ENCODE assay signal across 8 cellular contexts in the genomic region with DNA sequence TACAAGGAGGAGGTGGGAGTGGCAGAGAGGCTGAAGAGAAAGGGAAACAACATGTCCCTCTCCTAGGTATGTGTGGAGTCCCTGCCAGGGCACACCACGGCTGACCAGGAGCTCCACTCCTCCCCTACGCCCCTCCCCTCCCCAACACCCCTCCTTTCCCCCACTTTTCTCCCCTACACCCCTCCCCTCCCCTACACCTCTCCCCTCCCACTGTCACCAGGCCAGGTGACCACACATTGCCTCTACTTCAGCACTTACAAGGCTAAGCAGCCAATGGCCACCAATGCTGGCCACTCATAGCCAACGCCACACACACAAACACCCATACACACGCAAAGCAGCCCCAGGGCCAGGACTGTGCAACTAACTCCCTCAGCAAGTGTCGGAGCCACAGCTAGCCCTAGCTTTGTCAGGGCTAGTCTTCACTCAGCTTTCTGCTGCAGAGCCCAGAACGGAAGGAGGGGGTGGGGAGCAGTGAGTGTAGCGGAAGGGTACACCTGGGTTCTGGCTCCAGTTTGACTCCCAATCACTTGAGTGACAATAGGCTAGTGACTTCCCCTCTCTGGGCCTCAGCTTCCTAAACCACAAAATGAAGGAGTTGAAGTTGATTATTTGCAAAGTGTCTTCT. TPM values are rescaled to one million over a fixed set of nuclear protein-coding genes. Genes with fewer than 3 reads are reported as not detected.
DNase-seq lines count a peak whose midpoint lies in the region; ATAC-seq, FAIRE-seq and TF ChIP-seq lines count a peak whose summit lies in the region.

No MANE protein-coding gene starts in this region.

- peak overlapping the region; percentile 50 for H3K4me3 Mint-ChIP-seq in activated CD4-positive, alpha-beta T cell treated with anti-CD3 and anti-CD28 coated beads for 36 hours

- no peaks in the 10 kb centered on the region for H3K9me3 Mint-ChIP-seq in activated CD4-positive, alpha-beta T cell treated with anti-CD3 and anti-CD28 coated beads for 36 hours (ENCODE audit: low read depth)

- no TSS peak for BruUV-seq in endothelial cell of umbilical vein (replicated peaks; lab: Mats Ljungman, UMichigan)

- no peak for TF ChIP-seq CTCF in endothelial cell of umbilical vein (IDR thresholded peaks at IDR 0.05; ENCODE audit: extremely low read depth in 1 of 2, insufficient read depth in 1 of 2, low read depth in 1 of 2, low read length in 2 of 2)

- H3K4me1 ChIP-seq in endothelial cell of umbilical vein (ENCODE audit: control insufficient read depth, extremely low read depth, insufficient read depth, low read length): peaks cover 62% of the 10 kb centered on the region

- peak; percentile 98 for ATAC-seq in activated CD4-positive, alpha-beta T cell treated with anti-CD3 and anti-CD28 coated beads for 36 hours
- no peak for ATAC-seq in GM21737 (IDR thresholded peaks at IDR 0.05; ENCODE audit: unreplicated experiment)

- DNase-seq in GM19238 (ENCODE audit: insufficient read length, low spot score) (peak; percentile 50), endothelial cell of umbilical vein (ENCODE audit: low read depth, low spot score) (peak; percentile 24), NCI-H2029 treated with DMSO at 0.1 percent for 48 hours (lab: John Stamatoyannopoulos, UW) (no peak), HT-29 (ENCODE audit: low spot score) (no peak), anterior cingulate cortex (lab: John Stamatoyannopoulos, UW) (no peak)
- DNase-seq in activated CD4-positive, alpha-beta T cell treated with anti-CD3 and anti-CD28 coated beads for 36 hours: peak; percentile 86
- DNase-seq in stimulated activated CD4-positive, alpha-beta T cell treated with anti-CD3 and anti-CD28 coated beads, TNF-alpha, amount 100 ng/mL, for 24 hours (ENCODE audit: low read depth in 3 of 3): peak; percentile 18 to 63 (median 32)

- no peaks in the 10 kb centered on the region for H3K27me3 ChIP-seq in endothelial cell of umbilical vein (ENCODE audit: control insufficient read depth in 2 of 2, insufficient read depth in 2 of 2, low read length in 2 of 2)

- H3K27ac ChIP-seq in endothelial cell of umbilical vein (ENCODE audit: insufficient read depth, low read depth, low read length): peak overlapping the region; percentile 24

- H3K27ac Mint-ChIP-seq in activated CD4-positive, alpha-beta T cell treated with anti-CD3 and anti-CD28 coated beads for 36 hours: peak overlapping the region; percentile 55

- intact Hi-C loops in activated CD4-positive, alpha-beta T cell treated with anti-CD3 and anti-CD28 coated beads for 36 hours (cut with DNase I, micrococcal nuclease): no loop called here
- intact Hi-C loops in endothelial cell of umbilical vein (cut with micrococcal nuclease): loop anchor here (1.0 kb wide), 1 partner anchor 8 kb away; no protein-coding TSS in a partner anchor

- CTCF ChIA-PET in activated CD4-positive, alpha-beta T cell treated with anti-CD3 and anti-CD28 coated beads for 36 hours (lab: Charles Lee): interaction anchor here (0.5 to 2.9 kb wide), 14 partner anchors 9 to 192 kb away, joined by 3 to 21 read pairs (median 4); no protein-coding TSS in a partner anchor
- CTCF ChIA-PET in endothelial cell of umbilical vein (lab: Charles Lee): interaction anchor here (0.6 to 4.9 kb wide), 7 partner anchors 9 to 112 kb away, joined by 3 to 24 read pairs (median 5); no protein-coding TSS in a partner anchor

- POLR2A ChIA-PET in activated CD4-positive, alpha-beta T cell treated with anti-CD3 and anti-CD28 coated beads for 36 hours (lab: Charles Lee): interaction anchor here (0.6 to 0.8 kb wide), 4 partner anchors 8 to 106 kb away, joined by 3 to 4 read pairs (median 4); partner anchors contain the start of gene STAT3
- POLR2A ChIA-PET in endothelial cell of umbilical vein (lab: Charles Lee): interaction anchor here (0.8 to 6.4 kb wide), 2 partner anchors 7 to 26 kb away, joined by 4 to 71 read pairs; partner anchors contain the start of genes CAVIN1 and STAT3

- FAIRE-seq in endothelial cell of umbilical vein (lab: Jason Lieb, UNC): peak; percentile 91

- H3K9me3 ChIP-seq in endothelial cell of umbilical vein (replicated peaks; ENCODE audit: control insufficient read depth, insufficient read depth, low read length): no peaks in the 10 kb centered on the region

- peaks cover 96% of the 10 kb centered on the region for H3K79me2 ChIP-seq in endothelial cell of umbilical vein (ENCODE audit: control insufficient read depth, insufficient read depth, low read length)

- no peak overlapping the region for H3K4me3 ChIP-seq in endothelial cell of umbilical vein (replicated peaks in 1 of 3; ENCODE audit: insufficient read depth in 1 of 3, low read depth in 1 of 3, low read length in 3 of 3)

- H3K4me1 Mint-ChIP-seq in activated CD4-positive, alpha-beta T cell treated with anti-CD3 and anti-CD28 coated beads for 36 hours: peaks cover 27% of the 10 kb centered on the region

- no peaks in the 10 kb centered on the region for H4K20me1 ChIP-seq in endothelial cell of umbilical vein (replicated peaks; ENCODE audit: control insufficient read depth, extremely low read depth, insufficient read depth, low read length)

- H2AFZ ChIP-seq in endothelial cell of umbilical vein (ENCODE audit: low read depth, low read length): no peak overlapping the region

- H3K36me3 ChIP-seq in endothelial cell of umbilical vein (ENCODE audit: control insufficient read depth in 2 of 2, extremely low read depth in 1 of 2, insufficient read depth in 2 of 2, low read length in 2 of 2): peaks cover 0 to 5% of the 10 kb centered on the region in 2 experiments

- H3K9me1 ChIP-seq in endothelial cell of umbilical vein (replicated peaks; ENCODE audit: control insufficient read depth, extremely low read depth, insufficient read depth, low read length): no peaks in the 10 kb centered on the region

- no peaks in the 10 kb centered on the region for H3K36me3 Mint-ChIP-seq in activated CD4-positive, alpha-beta T cell treated with anti-CD3 and anti-CD28 coated beads for 36 hours (ENCODE audit: low read depth)

- H3K27me3 Mint-ChIP-seq in activated CD4-positive, alpha-beta T cell treated with anti-CD3 and anti-CD28 coated beads for 36 hours: no peaks in the 10 kb centered on the region

- peak overlapping the region; percentile 4 for H3K4me2 ChIP-seq in endothelial cell of umbilical vein (ENCODE audit: insufficient read depth, low read length)

- dilution Hi-C loops in endothelial cell of umbilical vein (cut with MboI; ENCODE audit: extremely low pct_ligation_motif_present, low sequenced_read_pairs): no loop called here

- no peak overlapping the region for H3K9ac ChIP-seq in endothelial cell of umbilical vein (replicated peaks; ENCODE audit: extremely low read depth, insufficient read depth, low read length)

- TF ChIP-seq POLR2A in endothelial cell of umbilical vein (IDR thresholded peaks at IDR 0.05; ENCODE audit: low read depth, low read length): no peak

TF ChIP-seq in endothelial cell of umbilical vein, 7 proteins besides CTCF, POLR2A, EP300 and RAD21 (continues in another document):
- no peak for TF ChIP-seq EZH2 (IDR thresholded peaks at IDR 0.05; ENCODE audit: borderline replicate concordance, low read depth, low read length, severe bottlenecking)
- TF ChIP-seq MYC (IDR thresholded peaks at IDR 0.05; ENCODE audit: low read depth, low read length): no peak
- no peak for TF ChIP-seq JUN (IDR thresholded peaks at IDR 0.05; ENCODE audit: borderline replicate concordance, insufficient read depth, insufficient read length, low read depth)
- no peak for TF ChIP-seq GATA2 (IDR thresholded peaks at IDR 0.05; ENCODE audit: insufficient read depth, insufficient read length, low read depth, low read length)
- no peak for TF ChIP-seq POLR2AphosphoS5 (IDR thresholded peaks at IDR 0.05; ENCODE audit: insufficient read depth, low read depth, low read length)
- no peak for TF ChIP-seq FOS (IDR thresholded peaks at IDR 0.05; ENCODE audit: borderline replicate concordance, insufficient read depth, low read length)

RNA-seq across cellular contexts. Expression of gene CAVIN1, which starts 8.2 kb away (rescaled TPM):
- 1 to 10 TPM; 4.2 to 4.4 TPM for total RNA-seq in activated CD4-positive, alpha-beta T cell treated with anti-CD3 and anti-CD28 coated beads for 36 hours
- total RNA-seq in endothelial cell of umbilical vein: 663 and 684 TPM in 2 replicates
- polyA plus RNA-seq in endothelial cell of umbilical vein: 292 and 303 TPM in 2 replicates
- 292 and 325 TPM in 2 replicates for polyA plus RNA-seq in endothelial cell of umbilical vein (2011; cell fraction: cytosol; rRNA removed)
- 136 and 153 TPM in 2 replicates for polyA plus RNA-seq in endothelial cell of umbilical vein (2011; cell fraction: nucleus; rRNA removed)
- polyA plus RNA-seq in endothelial cell of umbilical vein (2012): 489 and 555 TPM in 2 replicates
- polyA minus RNA-seq in endothelial cell of umbilical vein: 263 and 271 TPM in 2 replicates
- polyA minus RNA-seq in endothelial cell of umbilical vein (2011; cell fraction: cytosol; rRNA and poly(A)+ RNA removed): 99.5 TPM
- 60.6 and 86.5 TPM in 2 replicates for polyA minus RNA-seq in endothelial cell of umbilical vein (2011; cell fraction: nucleus; rRNA and poly(A)+ RNA removed)
- total RNA-seq in HT-29 (2014; rRNA removed; shearing (Covaris generic)): 48.7 and 56.6 TPM in 2 replicates

RNA-seq across cellular contexts. Expression of gene STAT3, which starts 26.7 kb away (rescaled TPM):
- total RNA-seq in activated CD4-positive, alpha-beta T cell treated with anti-CD3 and anti-CD28 coated beads for 36 hours: 100 to 1,000 TPM; 332 to 345 TPM
- 108 and 124 TPM in 2 replicates for total RNA-seq in endothelial cell of umbilical vein
- polyA plus RNA-seq in endothelial cell of umbilical vein: 48.2 and 59.1 TPM in 2 replicates
- polyA plus RNA-seq in endothelial cell of umbilical vein (2011; cell fraction: cytosol; rRNA removed): 53.0 and 53.1 TPM in 2 replicates
- polyA plus RNA-seq in endothelial cell of umbilical vein (2011; cell fraction: nucleus; rRNA removed): 102 and 117 TPM in 2 replicates
- polyA plus RNA-seq in endothelial cell of umbilical vein (2012): 74.6 and 78.3 TPM in 2 replicates
- polyA minus RNA-seq in endothelial cell of umbilical vein: 130 and 144 TPM in 2 replicates
- 55.0 TPM for polyA minus RNA-seq in endothelial cell of umbilical vein (2011; cell fraction: cytosol; rRNA and poly(A)+ RNA removed)
- 64.6 and 75.9 TPM in 2 replicates for polyA minus RNA-seq in endothelial cell of umbilical vein (2011; cell fraction: nucleus; rRNA and poly(A)+ RNA removed)
- 30.9 and 38.0 TPM in 2 replicates for total RNA-seq in HT-29 (2014; rRNA removed; shearing (Covaris generic))

RNA-seq across cellular contexts. Expression of gene ATP6V0A1, which starts 43.8 kb away (rescaled TPM):
- total RNA-seq in activated CD4-positive, alpha-beta T cell treated with anti-CD3 and anti-CD28 coated beads for 36 hours: 10 to 100 TPM; 13.3 to 15.9 TPM
- 36.4 and 37.3 TPM in 2 replicates for total RNA-seq in endothelial cell of umbilical vein
- 49.2 and 55.9 TPM in 2 replicates for polyA plus RNA-seq in endothelial cell of umbilical vein
- polyA plus RNA-seq in endothelial cell of umbilical vein (2011; cell fraction: cytosol; rRNA removed): 23.8 and 26.4 TPM in 2 replicates
- 112 and 129 TPM in 2 replicates for polyA plus RNA-seq in endothelial cell of umbilical vein (2011; cell fraction: nucleus; rRNA removed)
- polyA plus RNA-seq in endothelial cell of umbilical vein (2012): 27.7 and 32.3 TPM in 2 replicates
- polyA minus RNA-seq in endothelial cell of umbilical vein: 106 and 151 TPM in 2 replicates
- 19.3 TPM for polyA minus RNA-seq in endothelial cell of umbilical vein (2011; cell fraction: cytosol; rRNA and poly(A)+ RNA removed)
- polyA minus RNA-seq in endothelial cell of umbilical vein (2011; cell fraction: nucleus; rRNA and poly(A)+ RNA removed): 70.8 and 102 TPM in 2 replicates
- 35.0 and 38.4 TPM in 2 replicates for total RNA-seq in HT-29 (2014; rRNA removed; shearing (Covaris generic))

Comparison
In these comparisons a context has a peak if more than half of its experiments do, and no peak if none do; other contexts are left out.
1. DNase-seq: peak in GM19238 (single experiment), activated CD4-positive, alpha-beta T cell treated with anti-CD3 and anti-CD28 coated beads for 36 hours (single experiment), endothelial cell of umbilical vein (single experiment) and stimulated activated CD4-positive, alpha-beta T cell treated with anti-CD3 and anti-CD28 coated beads, TNF-alpha, amount 100 ng/mL, for 24 hours (3 of 3); none in NCI-H2029 treated with DMSO at 0.1 percent for 48 hours (single experiment), HT-29 (single experiment) and anterior cingulate cortex (0 of 58).
2. RNA of gene CAVIN1, which starts 8.2 kb away (total RNA-seq): 663 to 684 TPM in endothelial cell of umbilical vein; 48.7 to 56.6 TPM in HT-29 and 4.2 to 4.4 TPM in activated CD4-positive, alpha-beta T cell treated with anti-CD3 and anti-CD28 coated beads for 36 hours; every median in the first group is over 10 times any median in the second.